In genomic region chr17:50094753-50095616, GRCh38 we compare ENCODE assay signal across 8 cellular contexts. TPM values are rescaled to one million over a fixed set of nuclear protein-coding genes. Genes with fewer than 3 reads are reported as not detected.
DNase-seq lines count a peak whose midpoint lies in the region; ATAC-seq and TF ChIP-seq lines count a peak whose summit lies in the region.

Gene PDK2, plus strand, starts transcription at chr17:50095351. Its CDS starts 85 bp downstream, at chr17:50095436.

- peaks cover 2% of the 10 kb centered on the region for H3K36me3 Mint-ChIP-seq in activated CD4-positive, alpha-beta T cell treated with anti-CD3 and anti-CD28 coated beads, Interleukin-2, amount 10 ng/mL, durations not matched to agents 24 days and 14 days (ENCODE audit: low read depth)

- H3K4me3 ChIP-seq in BJ (ENCODE audit: low read depth, low read length), result peak within 1 kb of the TSS; percentile 91
- peak within 1 kb of the TSS; percentile 77 for H3K4me3 ChIP-seq in colonic mucosa

- CTCF ChIA-PET in BJ (lab: Yijun Ruan, JAX), result interaction anchor here (0.7 to 7.2 kb wide), 50 partner anchors 9 to 268 kb away, joined by 3 to 116 read pairs (median 5); partner anchors contain the start of genes COL1A1, ITGA3, PPP1R9B and SGCA

- no peaks in the 10 kb centered on the region for H3K27me3 Mint-ChIP-seq in activated CD4-positive, alpha-beta T cell treated with anti-CD3 and anti-CD28 coated beads, Interleukin-2, amount 10 ng/mL, durations not matched to agents 24 days and 14 days

- H3K36me3 ChIP-seq in BJ (ENCODE audit: control insufficient read depth, insufficient read depth, low read length), result peaks cover 11% of the 10 kb centered on the region
- no peaks in the 10 kb centered on the region for H3K36me3 ChIP-seq in colonic mucosa

- no peak for TF ChIP-seq CTCF in BJ (IDR thresholded peaks at IDR 0.05; ENCODE audit: insufficient read depth, low read depth, low read length)
- TF ChIP-seq CTCF in colonic mucosa (IDR thresholded peaks at IDR 0.05), result no peak

- H3K9ac ChIP-seq in colonic mucosa (ENCODE audit: low read depth in 2 of 2, low read length in 2 of 2), result peak within 1 kb of the TSS; percentile 84 to 88

- POLR2A ChIA-PET in BJ (lab: Charles Lee), result no interaction called here

- no peaks in the 10 kb centered on the region for H3K9me3 Mint-ChIP-seq in activated CD4-positive, alpha-beta T cell treated with anti-CD3 and anti-CD28 coated beads, Interleukin-2, amount 10 ng/mL, durations not matched to agents 24 days and 14 days

- H3K4me1 Mint-ChIP-seq in activated CD4-positive, alpha-beta T cell treated with anti-CD3 and anti-CD28 coated beads, Interleukin-2, amount 10 ng/mL, durations not matched to agents 24 days and 14 days, result peaks cover 24% of the 10 kb centered on the region

- peaks cover 15% of the 10 kb centered on the region for H3K4me1 ChIP-seq in colonic mucosa

- intact Hi-C loops in activated CD4-positive, alpha-beta T cell treated with anti-CD3 and anti-CD28 coated beads, Interleukin-2, amount 10 ng/mL, durations not matched to agents 24 days and 14 days (cut with micrococcal nuclease), result loop anchor here (1.0 to 2.0 kb wide), 5 partner anchors 38 to 387 kb away; partner anchors contain the start of gene ITGA3
- intact Hi-C loops in colonic mucosa (cut with DNase I), result loop anchor here (5.0 to 10.0 kb wide), 2 partner anchors 57 to 200 kb away; partner anchors contain the start of gene PPP1R9B

- H3K27me3 ChIP-seq in BJ (ENCODE audit: control insufficient read depth, insufficient read depth, low read length) (no peaks in the 10 kb centered on the region), colonic mucosa (no peaks in the 10 kb centered on the region), layer of hippocampus (ENCODE audit: control insufficient read depth, insufficient read depth, low read length) (no peaks in the 10 kb centered on the region)

- H3K9me3 ChIP-seq in colonic mucosa, result no peaks in the 10 kb centered on the region

- H3K4me3 Mint-ChIP-seq in activated CD4-positive, alpha-beta T cell treated with anti-CD3 and anti-CD28 coated beads, Interleukin-2, amount 10 ng/mL, durations not matched to agents 24 days and 14 days, result peak within 1 kb of the TSS; percentile 89

- H3K27ac ChIP-seq in colonic mucosa (peak within 1 kb of the TSS; percentile 80), layer of hippocampus (ENCODE audit: low read depth, low read length) (peak within 1 kb of the TSS; percentile 90)

- H3K27ac Mint-ChIP-seq in activated CD4-positive, alpha-beta T cell treated with anti-CD3 and anti-CD28 coated beads, Interleukin-2, amount 10 ng/mL, durations not matched to agents 24 days and 14 days, result peak within 1 kb of the TSS; percentile 93

- DNase-seq in BJ (ENCODE audit: low read depth), result peak; percentile 63
- peak; percentile 80 for DNase-seq in NCI-H524 treated with DMSO at 0.1 percent for 48 hours (lab: John Stamatoyannopoulos, UW)
- DNase-seq in activated CD4-positive, alpha-beta T cell treated with anti-CD3 and anti-CD28 coated beads, Interleukin-2, amount 10 ng/mL, durations not matched to agents 24 days and 14 days, result peak; percentile 99
- DNase-seq in colonic mucosa, result peak; percentile 94
- DNase-seq in stimulated activated CD4-positive, alpha-beta T cell treated with anti-CD3 and anti-CD28 coated beads, Interleukin-1b, Interleukin-23, amount 100 ng/mL, for 24 hours (ENCODE audit: low read depth in 4 of 4, low spot score in 1 of 4), result peak; percentile 78 to 93 (median 88)

- ATAC-seq in GM19324 (IDR thresholded peaks at IDR 0.05; ENCODE audit: low FRiP score, unreplicated experiment) (peak; percentile 96), HG03460 (IDR thresholded peaks at IDR 0.05; ENCODE audit: unreplicated experiment) (peak; percentile 95)

RNA-seq across cellular contexts. Expression of gene PDK2, which starts in this region (rescaled TPM):
- 79.3 and 155 TPM in 2 replicates for polyA plus RNA-seq in BJ (2011; rRNA removed)
- polyA minus RNA-seq in BJ (2011; rRNA and poly(A)+ RNA removed), result 76.2 and 119 TPM in 2 replicates
- 10.9 and 11.8 TPM in 2 replicates for total RNA-seq in activated CD4-positive, alpha-beta T cell treated with anti-CD3 and anti-CD28 coated beads, Interleukin-2, amount 10 ng/mL, durations not matched to agents 24 days and 14 days
- total RNA-seq in colonic mucosa, result 10 to 100 TPM; 48.8 to 56.4 TPM

Comparison
In these comparisons a context has a peak if more than half of its experiments do, and no peak if none do; other contexts are left out.
1. Peak in every context shown above with its lines: DNase-seq, ATAC-seq, H3K4me3 ChIP-seq and H3K27ac ChIP-seq.